21 cellular contexts compared by ENCODE assay signal in genomic region chr9:121863931-121864330, GRCh38.
DNase-seq lines count a peak whose midpoint lies in the region; ATAC-seq, FAIRE-seq and TF ChIP-seq lines count a peak whose summit lies in the region.
"Had no signal": no experiment of that assay in that cellular context is flagged by ENCODE, and none has a peak within 500 bp of the region (broad histone marks: within the 10 kb centered on the region; RNA-seq: fewer than 3 reads in every experiment).

No MANE protein-coding gene starts in this region.

- 97 to 98% methylated on average over 2 of the region's 2 CpGs for WGBS in body of pancreas, 2 donors

- no peak overlapping the region for H3K9ac ChIP-seq in adipocyte (ENCODE audit: low read length)

- H3K27ac ChIP-seq in body of pancreas = no peak overlapping the region
- H3K27ac ChIP-seq: SJCRH30 had no signal

- peak; percentile 82 for FAIRE-seq in H54 (lab: Jason Lieb, UNC)
- FAIRE-seq: GM12891 had no signal

- no peak for TF ChIP-seq CTCF in AG10803 (conservative IDR thresholded peaks at IDR 0.05; ENCODE audit: low read length)
- TF ChIP-seq CTCF in body of pancreas (IDR thresholded peaks at IDR 0.05) = no peak

- ATAC-seq in GM21576 (IDR thresholded peaks at IDR 0.05; ENCODE audit: unreplicated experiment) (no peak), body of pancreas (no peak)

- no peaks in the 10 kb centered on the region for H3K27me3 ChIP-seq in adipocyte (replicated peaks; ENCODE audit: control insufficient read depth, insufficient read depth, low read length)
- H3K27me3 ChIP-seq in body of pancreas = no peaks in the 10 kb centered on the region
- H3K27me3 ChIP-seq: BE2C, SJCRH30 had no signal

- intact Hi-C loops in body of pancreas (cut with DNase I) = no loop called here

- H3K36me3 ChIP-seq in adipocyte (ENCODE audit: control insufficient read depth, insufficient read depth, low read length, severe bottlenecking) = no peaks in the 10 kb centered on the region
- H3K36me3 ChIP-seq in body of pancreas (replicated peaks in 1 of 2; ENCODE audit: insufficient read depth in 1 of 2, low read depth in 2 of 2) = no peaks in the 10 kb centered on the region
- H3K36me3 ChIP-seq: BE2C, SJCRH30 had no signal

- H3K4me1 ChIP-seq in adipocyte (ENCODE audit: control insufficient read depth, insufficient read depth, low read length) (peaks cover 11% of the 10 kb centered on the region), body of pancreas (no peaks in the 10 kb centered on the region)
- H3K4me1 ChIP-seq: BE2C had no signal

- no peak for TF ChIP-seq POLR2A in H54 (IDR thresholded peaks at IDR 0.05; ENCODE audit: low read depth, low read length)
- no peak for TF ChIP-seq POLR2A in body of pancreas (IDR thresholded peaks at IDR 0.05)

- DNase-seq in AG10803 (ENCODE audit: low read depth) (peak; percentile 44), H54 (ENCODE audit: insufficient read length, low spot score) (peak; percentile 50), adipocyte (ENCODE audit: low read depth) (peak; percentile 16), islet precursor cell (peak; percentile 34), NCI-H2227 (lab: John Stamatoyannopoulos, UW; ENCODE audit: unreplicated experiment) (no peak), body of pancreas (no peak)
- DNase-seq in stimulated activated CD4-positive, alpha-beta T cell treated with anti-CD3 and anti-CD28 coated beads, Interleukin-2, amount 100 ng/mL, for 48 hours = no peak
- DNase-seq: BE2C; CD4-positive, alpha-beta T cell; DMS53; Kasumi-1; NCI-H1105; NCI-H1694 treated with DMSO at 0.1 percent for 48 hours; NCI-H526 treated with DMSO at 0.1 percent for 48 hours; NK-92 treated with Interleukin-12 subunit alpha and Interleukin-12 subunit beta, amount 100 ng/mL, for 24 hours; OCI-M1; RPMI8226; SJCRH30; SW 1271 had no signal

- H3K4me3 ChIP-seq in AG10803 (ENCODE audit: low read length) (no peak overlapping the region), adipocyte (ENCODE audit: low read length) (no peak overlapping the region), body of pancreas (no peak overlapping the region)
- H3K4me3 ChIP-seq: SJCRH30 had no signal

- H3K9me3 ChIP-seq in adipocyte (ENCODE audit: control insufficient read depth, low read length) (no peaks in the 10 kb centered on the region), body of pancreas (no peaks in the 10 kb centered on the region)
- H3K9me3 ChIP-seq: BE2C, SJCRH30 had no signal

Comparison
In these comparisons a context has a peak if more than half of its experiments do, and no peak if none do; other contexts are left out.
1. DNase-seq: peak in AG10803 (single experiment), H54 (single experiment), adipocyte (single experiment) and islet precursor cell (single experiment); none in NCI-H2227 (single experiment), stimulated activated CD4-positive, alpha-beta T cell treated with anti-CD3 and anti-CD28 coated beads, Interleukin-2, amount 100 ng/mL, for 48 hours (0 of 2) and body of pancreas (0 of 4).